8 cellular contexts compared by ENCODE assay signal in the genomic region with DNA sequence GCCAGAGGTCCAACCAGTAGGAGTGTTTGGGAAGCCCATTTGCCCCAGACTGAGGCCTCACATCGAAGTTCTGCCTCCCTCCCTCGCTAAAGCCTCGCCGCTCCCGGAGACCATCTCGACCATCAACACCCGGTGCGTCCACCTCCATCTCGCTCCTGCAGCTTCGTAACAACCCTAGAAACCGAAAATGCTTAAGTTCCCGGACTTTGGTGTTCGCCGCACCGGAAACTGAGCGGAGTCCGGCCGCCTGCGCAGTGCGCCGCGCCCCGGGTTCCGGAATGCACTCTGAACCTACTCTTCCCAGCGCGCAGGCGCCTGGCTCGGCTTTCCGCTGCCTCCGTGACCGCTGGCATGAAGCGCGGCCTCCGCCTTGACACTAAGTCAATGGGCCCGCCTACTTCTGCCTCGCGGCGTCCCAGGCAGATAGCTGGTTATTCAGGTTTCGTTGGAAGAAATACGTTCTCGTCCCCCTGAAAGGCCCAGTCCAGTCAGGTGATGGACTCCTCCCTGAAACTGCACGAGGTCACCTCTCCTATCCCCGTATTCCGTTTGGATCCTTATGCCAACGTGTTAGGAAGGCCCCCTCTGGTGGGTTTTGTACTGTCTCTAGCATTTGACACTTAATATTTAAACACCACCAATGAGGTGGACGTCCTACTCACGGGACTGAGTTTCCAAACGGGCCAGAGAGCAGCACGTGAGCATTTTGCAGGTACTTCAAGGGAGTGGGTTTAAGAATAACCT. TPM values are rescaled to one million over a fixed set of nuclear protein-coding genes. Genes with fewer than 3 reads are reported as not detected.
A peak's percentile ranks its signal among the peaks of the same experiment; 100 is the strongest.
DNase-seq lines count a peak whose midpoint lies in the region; ATAC-seq and TF ChIP-seq lines count a peak whose summit lies in the region.

No MANE protein-coding gene starts in this region.

- intact Hi-C loops in activated T-helper 2 cell treated with anti-CD3 and anti-CD28 coated beads, Interferon-gamma antibody, Interleukin-2, Interleukin-4, amounts not matched to agents 10 μg/mL and 5 μg/mL and 100 μg/mL, durations not matched to agents 14 hours and 24 hours and 36 hours (cut with micrococcal nuclease): loop anchor here (1.0 to 10.0 kb wide), 5 partner anchors 62 to 710 kb away; partner anchors contain the start of genes SEC24D and USP53
- intact Hi-C loops in ovary (cut with DNase I): no loop called here

- H3K36me3 ChIP-seq in gastroesophageal sphincter (peaks cover 0 to 20% of the 10 kb centered on the region in 2 donors), ovary (no peaks in the 10 kb centered on the region), tibial nerve (peaks cover 0 to 24% (median 7%) of the 10 kb centered on the region in 3 donors)

- TF ChIP-seq CTCF in gastroesophageal sphincter (IDR thresholded peaks at IDR 0.05) (peak in 2 of 4 experiments; percentile 20 to 25), ovary (IDR thresholded peaks at IDR 0.05) (no peak), tibial nerve (IDR thresholded peaks at IDR 0.05) (peak in 2 of 5 experiments; percentile 20 to 23)

- ATAC-seq in gastroesophageal sphincter: peak; percentile 97

- H3K4me1 ChIP-seq in gastroesophageal sphincter (peaks cover 6 to 46% (median 20%) of the 10 kb centered on the region in 3 donors), ovary (ENCODE audit: insufficient read depth) (peaks cover 6% of the 10 kb centered on the region), tibial nerve (peaks cover 0 to 44% (median 18%) of the 10 kb centered on the region in 4 donors)

- TF ChIP-seq POLR2A in gastroesophageal sphincter (IDR thresholded peaks at IDR 0.05) (peak; percentile 62 to 78), ovary (IDR thresholded peaks at IDR 0.05) (peak; percentile 82), tibial nerve (IDR thresholded peaks at IDR 0.05) (peak; percentile 71 to 75)

- H3K4me3 ChIP-seq in gastroesophageal sphincter: peak overlapping the region; percentile 57 to 79
- H3K4me3 ChIP-seq in ovary: peak overlapping the region; percentile 47
- peak overlapping the region; percentile 59 to 86 (median 63) for H3K4me3 ChIP-seq in tibial nerve

- peak overlapping the region; percentile 89 to 94 (median 93) for H3K27ac ChIP-seq in gastroesophageal sphincter
- peak overlapping the region; percentile 62 to 87 for H3K27ac ChIP-seq in ovary
- H3K27ac ChIP-seq in tibial nerve: peak overlapping the region; percentile 84 to 96 (median 94)

- peak overlapping the region; percentile 97 for H3K27ac Mint-ChIP-seq in activated T-helper 2 cell treated with anti-CD3 and anti-CD28 coated beads, Interferon-gamma antibody, Interleukin-2, Interleukin-4, amounts not matched to agents 10 μg/mL and 5 μg/mL and 100 μg/mL, durations not matched to agents 14 hours and 24 hours and 36 hours

- 0 to 2% methylated on average over 4 to 8 of the region's 49 CpGs for WGBS in gastroesophageal sphincter (ENCODE audit: low coverage in 1 of 2), 2 donors
- WGBS in ovary, 3 donors: 1 to 2% (median 1%) methylated on average over 48 to 49 of the region's 49 CpGs
- WGBS in tibial nerve, 2 donors: 1% methylated on average over 32 to 49 of the region's 49 CpGs

- DNase-seq in ELR (ENCODE audit: low read depth) (peak; percentile 91), H4 (ENCODE audit: low spot score) (peak; percentile 85), M059J (ENCODE audit: low read depth) (peak; percentile 90), ovary (peak; percentile 92 to 96 (median 93)), tibial nerve (ENCODE audit: low spot score in 2 of 2) (peak; percentile 83 to 88), DMS153 treated with DMSO at 0.1 percent for 48 hours (lab: John Stamatoyannopoulos, UW; ENCODE audit: unreplicated experiment) (no peak)
- DNase-seq in activated T-helper 2 cell treated with anti-CD3 and anti-CD28 coated beads, Interferon-gamma antibody, Interleukin-2, Interleukin-4, amounts not matched to agents 10 μg/mL and 5 μg/mL and 100 μg/mL, durations not matched to agents 14 hours and 24 hours and 36 hours (ENCODE audit: low spot score): peak; percentile 93

- no peaks in the 10 kb centered on the region for H3K9me3 Mint-ChIP-seq in activated T-helper 2 cell treated with anti-CD3 and anti-CD28 coated beads, Interferon-gamma antibody, Interleukin-2, Interleukin-4, amounts not matched to agents 10 μg/mL and 5 μg/mL and 100 μg/mL, durations not matched to agents 14 hours and 24 hours and 36 hours

- peak overlapping the region; percentile 92 for H3K4me3 Mint-ChIP-seq in activated T-helper 2 cell treated with anti-CD3 and anti-CD28 coated beads, Interferon-gamma antibody, Interleukin-2, Interleukin-4, amounts not matched to agents 10 μg/mL and 5 μg/mL and 100 μg/mL, durations not matched to agents 14 hours and 24 hours and 36 hours (ENCODE audit: low read depth)

- H3K4me1 Mint-ChIP-seq in activated T-helper 2 cell treated with anti-CD3 and anti-CD28 coated beads, Interferon-gamma antibody, Interleukin-2, Interleukin-4, amounts not matched to agents 10 μg/mL and 5 μg/mL and 100 μg/mL, durations not matched to agents 14 hours and 24 hours and 36 hours (ENCODE audit: low read depth): peaks cover 34% of the 10 kb centered on the region

- peaks cover 43% of the 10 kb centered on the region for H3K36me3 Mint-ChIP-seq in activated T-helper 2 cell treated with anti-CD3 and anti-CD28 coated beads, Interferon-gamma antibody, Interleukin-2, Interleukin-4, amounts not matched to agents 10 μg/mL and 5 μg/mL and 100 μg/mL, durations not matched to agents 14 hours and 24 hours and 36 hours (ENCODE audit: low read depth)

- no peak for TF ChIP-seq EP300 in gastroesophageal sphincter (IDR thresholded peaks at IDR 0.05)
- no peak for TF ChIP-seq EP300 in ovary (IDR thresholded peaks at IDR 0.05)
- TF ChIP-seq EP300 in tibial nerve (IDR thresholded peaks at IDR 0.05): peak in 1 of 2 donors; percentile 92

- peaks cover 3% of the 10 kb centered on the region for H3K27me3 Mint-ChIP-seq in activated T-helper 2 cell treated with anti-CD3 and anti-CD28 coated beads, Interferon-gamma antibody, Interleukin-2, Interleukin-4, amounts not matched to agents 10 μg/mL and 5 μg/mL and 100 μg/mL, durations not matched to agents 14 hours and 24 hours and 36 hours (ENCODE audit: low read depth)

- H3K9me3 ChIP-seq in gastroesophageal sphincter: no peaks in the 10 kb centered on the region
- H3K9me3 ChIP-seq in ovary: no peaks in the 10 kb centered on the region
- H3K9me3 ChIP-seq in tibial nerve: no peaks in the 10 kb centered on the region

- H3K27me3 ChIP-seq in gastroesophageal sphincter (no peaks in the 10 kb centered on the region), ovary (no peaks in the 10 kb centered on the region), tibial nerve (no peaks in the 10 kb centered on the region)

RNA-seq across cellular contexts. Expression of gene FABP2, which starts 21.4 kb away (rescaled TPM):
- not detected in 2 replicates for total RNA-seq in H4 (2014; rRNA removed; shearing (Covaris generic))
- total RNA-seq in M059J (2014; rRNA removed; shearing (Covaris generic)): not detected in 2 replicates
- total RNA-seq in activated T-helper 2 cell treated with anti-CD3 and anti-CD28 coated beads, Interferon-gamma antibody, Interleukin-2, Interleukin-4, amounts not matched to agents 10 μg/mL and 5 μg/mL and 100 μg/mL, durations not matched to agents 14 hours and 24 hours and 36 hours: not detected in 2 replicates
- total RNA-seq in gastroesophageal sphincter (not detected), ovary (under 1 TPM in 2 of 7 donors, not detected in 5; 0.11 to 0.60 TPM), tibial nerve (not detected)
- polyA plus RNA-seq in ovary: not detected
